ENCODE assay signal across 1 cellular context in genomic region chr4:112410364-112410763, GRCh38.
TF ChIP-seq lines count a peak whose summit lies in the region.

No MANE protein-coding gene starts in this region.

TF ChIP-seq in GM12878, 131 proteins besides CTCF, POLR2A, EP300 and RAD21 (continued from another document):
- TF ChIP-seq MLLT1 (IDR thresholded peaks at IDR 0.05) (no peak), CBFB (IDR thresholded peaks at IDR 0.05; ENCODE audit: low read depth) (no peak), CREB1 (IDR thresholded peaks at IDR 0.05; ENCODE audit: low read depth) (no peak)
